Comparison of ENCODE assay signal across 18 cellular contexts in genomic region chr2:26049641-26050040, GRCh38.
"Had no signal": no experiment of that assay in that cellular context is flagged by ENCODE, and none has a peak within 500 bp of the region (broad histone marks: within the 10 kb centered on the region; RNA-seq: fewer than 3 reads in every experiment).

No MANE protein-coding gene starts in this region.

- H3K36me3 ChIP-seq: lower lobe of right lung, pancreas, right atrium auricular region, thyroid gland had no signal

- H3K9me3 Mint-ChIP-seq: naive thymus-derived CD8-positive, alpha-beta T cell; T-cell had no signal

- H3K4me3 Mint-ChIP-seq: T-cell had no signal

- H3K9me3 ChIP-seq: lower lobe of right lung, pancreas, psoas muscle, right atrium auricular region, thyroid gland had no signal

- H3K27me3 Mint-ChIP-seq: naive thymus-derived CD8-positive, alpha-beta T cell; T-cell had no signal

- H3K27ac ChIP-seq: coronary artery, lower lobe of right lung, pancreas, psoas muscle, right atrium auricular region, thyroid gland had no signal

- FAIRE-seq: endometrium, kidney, pancreas had no signal

- H3K4me3 ChIP-seq: coronary artery, lower lobe of right lung, pancreas, psoas muscle, right atrium auricular region, thyroid gland had no signal

- ATAC-seq: lower lobe of right lung; naive thymus-derived CD8-positive, alpha-beta T cell; pancreas; psoas muscle; T-cell had no signal

- H3K27me3 ChIP-seq: pancreas, right atrium auricular region, thyroid gland had no signal

- DNase-seq: activated CD4-positive, alpha-beta T cell treated with anti-CD3 and anti-CD28 coated beads for 1 hour; activated naive CD4-positive, alpha-beta T cell treated with Interleukin-2 at 50 U/mL for 16 hours; activated T-cell treated with anti-CD3 and anti-CD28 coated beads, Interleukin-2, amount 50 U/mL, for 1 hour; aorta; foreskin fibroblast; kidney; lower lobe of right lung; naive thymus-derived CD8-positive, alpha-beta T cell; pancreas; psoas muscle; stimulated activated CD4-positive, alpha-beta T cell treated with anti-CD3 and anti-CD28 coated beads, Interleukin-4, amount 100 ng/mL, for 24 hours; stimulated activated naive CD4-positive, alpha-beta T cell treated with Interleukin-2 at 50 U/mL for 16 hours; substantia nigra; T-cell; thyroid gland had no signal

- H3K27ac Mint-ChIP-seq: T-cell had no signal
